In the genomic region with DNA sequence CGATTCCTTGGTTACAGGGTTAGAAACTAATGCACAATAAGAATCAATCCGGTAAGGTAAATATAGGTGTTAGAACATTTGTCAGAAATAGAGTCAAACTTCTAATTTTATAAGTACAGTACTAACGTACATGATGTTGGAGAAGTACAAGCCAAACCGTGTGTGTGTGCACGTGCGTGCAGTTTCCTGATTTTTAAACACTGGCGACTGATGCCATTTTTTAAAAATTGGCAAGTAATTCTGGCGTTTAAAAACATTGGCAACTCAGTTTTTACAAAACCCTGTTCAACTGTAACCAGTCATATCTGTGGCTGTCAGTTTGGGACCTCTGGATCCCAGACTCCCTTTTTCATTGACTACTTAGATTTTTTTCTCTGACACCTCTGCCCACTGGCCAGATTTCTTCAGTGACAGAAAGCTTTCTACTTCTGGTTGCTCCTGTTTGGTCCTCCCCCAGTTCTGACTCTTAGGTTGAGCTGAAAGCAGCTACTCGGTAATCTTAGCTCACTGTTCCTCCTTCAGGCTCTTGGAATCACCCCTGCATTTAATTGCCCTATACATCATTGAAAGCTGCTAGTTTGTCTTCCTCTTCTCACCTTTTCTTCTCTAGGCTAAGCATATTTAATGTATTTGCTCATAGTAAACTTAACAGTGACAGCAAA, we compare ENCODE assay signal across 8 cellular contexts. TPM values are rescaled to one million over a fixed set of nuclear protein-coding genes. Genes with fewer than 3 reads are reported as not detected.
A peak's percentile ranks its signal among the peaks of the same experiment; 100 is the strongest.
DNase-seq lines count a peak whose midpoint lies in the region; ATAC-seq and TF ChIP-seq lines count a peak whose summit lies in the region.

No MANE protein-coding gene starts in this region.

- no peaks in the 10 kb centered on the region for H3K9me2 ChIP-seq in MM.1S (replicated peaks; ENCODE audit: insufficient read depth, low read length)

- DNase-seq in CD14-positive monocyte (ENCODE audit: low spot score) (no peak), MM.1S (no peak), choroid plexus epithelial cell (ENCODE audit: low read depth) (peak; percentile 39), naive B cell (peak; percentile 3), inferior parietal cortex (ENCODE audit: extremely low spot score) (no peak), superior temporal gyrus (ENCODE audit: extremely low spot score) (no peak), NCI-H2196 treated with DMSO at 0.1 percent for 48 hours (lab: John Stamatoyannopoulos, UW; ENCODE audit: unreplicated experiment) (no peak)
- DNase-seq in stimulated activated CD8-positive, alpha-beta memory T cell treated with anti-CD3 and anti-CD28 coated beads, Interleukin-4, amount 100 ng/mL, for 48 hours = no peak

- H3K4me3 ChIP-seq in MM.1S (ENCODE audit: low read length) (peak overlapping the region; percentile 84), choroid plexus epithelial cell (ENCODE audit: low read depth, low read length) (peak overlapping the region; percentile 75)

- intact Hi-C loops in CD14-positive monocyte (cut with micrococcal nuclease) = loop anchor here (5.0 kb wide), 1 partner anchor 46 kb away; no protein-coding TSS in a partner anchor

- peak in 1 of 2 donors; percentile 8 for ATAC-seq in naive B cell (ENCODE audit: low read depth in 2 of 2)

- H3K9ac ChIP-seq in MM.1S (ENCODE audit: low read length) = peak overlapping the region; percentile 87

- H3K36me3 Mint-ChIP-seq in CD14-positive monocyte (peaks cover 30 to 34% of the 10 kb centered on the region in 2 donors), naive B cell (peaks cover 14 to 18% of the 10 kb centered on the region in 2 donors)

- peaks cover 6% of the 10 kb centered on the region; the same call in 1 of the 2 replicates for H3K27me3 ChIP-seq in MM.1S (replicated peaks; ENCODE audit: insufficient read depth, low read length)

- H3K36me3 ChIP-seq in MM.1S (replicated peaks; ENCODE audit: insufficient read depth, low read length) = no peaks in the 10 kb centered on the region

- H3K4me1 ChIP-seq in MM.1S (ENCODE audit: low read length) = peaks cover 10% of the 10 kb centered on the region

- H3K4me3 Mint-ChIP-seq in CD14-positive monocyte = peak overlapping the region; percentile 85 to 89
- peak overlapping the region; percentile 85 to 99 (median 96) for H3K4me3 Mint-ChIP-seq in naive B cell

- H3K4me2 ChIP-seq in MM.1S (ENCODE audit: low read depth, low read length) = peak overlapping the region; percentile 70

- H3K79me2 ChIP-seq in MM.1S (ENCODE audit: low read length) = peaks cover 47% of the 10 kb centered on the region

- no peaks in the 10 kb centered on the region for H3K9me3 ChIP-seq in MM.1S (replicated peaks; ENCODE audit: insufficient read depth, low read length)

- peak overlapping the region; percentile 27; the same call in 1 of the 2 replicates for H3K27ac ChIP-seq in MM.1S (ENCODE audit: low read length)

- H3K27ac Mint-ChIP-seq in CD14-positive monocyte = peak overlapping the region; percentile 98 to 100 (median 99)
- peak overlapping the region; percentile 99 to 100 (median 100) for H3K27ac Mint-ChIP-seq in naive B cell

- H3K4me1 Mint-ChIP-seq in CD14-positive monocyte (peaks cover 52% of the 10 kb centered on the region), naive B cell (peaks cover 41 to 52% (median 45%) of the 10 kb centered on the region in 3 donors)

- H3K9me3 Mint-ChIP-seq in CD14-positive monocyte (peaks cover 0 to 11% (median 4%) of the 10 kb centered on the region in 7 donors), naive B cell (peaks cover 0 to 8% (median 2%) of the 10 kb centered on the region in 7 donors)

- peaks cover 0 to 7% (median 2%) of the 10 kb centered on the region in 3 donors for H3K27me3 Mint-ChIP-seq in CD14-positive monocyte (ENCODE audit: low read depth in 3 of 3)
- no peaks in the 10 kb centered on the region for H3K27me3 Mint-ChIP-seq in naive B cell

- no peak for TF ChIP-seq CTCF in CD14-positive monocyte (IDR thresholded peaks at IDR 0.05)
- TF ChIP-seq CTCF in MM.1S (IDR thresholded peaks at IDR 0.05; ENCODE audit: low read length) = no peak
- TF ChIP-seq CTCF in choroid plexus epithelial cell (conservative IDR thresholded peaks at IDR 0.05; ENCODE audit: low read depth, low read length) = no peak

- no peaks in the 10 kb centered on the region for H3F3A ChIP-seq in MM.1S (ENCODE audit: insufficient read depth, low read length)

- peak overlapping the region; percentile 85 for H2AFZ ChIP-seq in MM.1S (ENCODE audit: low read length)

- no peaks in the 10 kb centered on the region for H4K20me1 ChIP-seq in MM.1S (ENCODE audit: insufficient read depth, low read length)

RNA-seq across cellular contexts. Expression of a gene that starts 0.8 kb away (rescaled TPM):
- polyA plus RNA-seq in CD14-positive monocyte (100 to 1,000 TPM in 1 of 2 donors, 10 to 100 TPM in 1; 89.7 to 101 TPM), naive B cell (ENCODE audit: low read depth in 6 of 6) (10 to 100 TPM; 15.5 to 36.9 (median 18.4) TPM)

Comparison
In these comparisons a context has a peak if more than half of its experiments do, and no peak if none do; other contexts are left out.
1. DNase-seq: peak in choroid plexus epithelial cell (single experiment) and naive B cell (single experiment); none in CD14-positive monocyte (single experiment), MM.1S (single experiment), inferior parietal cortex (single experiment), superior temporal gyrus (single experiment), stimulated activated CD8-positive, alpha-beta memory T cell treated with anti-CD3 and anti-CD28 coated beads, Interleukin-4, amount 100 ng/mL, for 48 hours (single experiment) and NCI-H2196 treated with DMSO at 0.1 percent for 48 hours (single experiment).